ENCODE assay signal across 19 cellular contexts in the genomic region with DNA sequence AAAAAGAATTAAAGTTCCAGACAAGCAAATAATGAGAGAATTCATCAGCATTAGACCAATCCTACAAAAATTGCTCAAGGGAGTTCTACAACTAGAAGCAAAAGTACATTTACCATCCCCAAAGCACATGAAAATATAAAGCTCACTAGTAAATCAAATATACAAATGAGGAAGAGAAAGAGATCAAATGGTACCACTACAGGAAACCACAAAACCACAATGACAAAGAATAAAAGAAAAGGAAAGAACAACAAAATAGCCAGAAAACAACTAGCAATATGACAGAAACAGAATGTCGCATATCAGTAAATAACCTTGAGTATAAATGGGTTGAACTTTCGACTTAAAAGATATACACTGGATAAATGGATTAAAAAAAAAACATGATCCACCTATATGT.
DNase-seq lines count a peak whose midpoint lies in the region; ATAC-seq and TF ChIP-seq lines count a peak whose summit lies in the region.
"Had no signal": no experiment of that assay in that cellular context is flagged by ENCODE, and none has a peak within 500 bp of the region (broad histone marks: within the 10 kb centered on the region; RNA-seq: fewer than 3 reads in every experiment).

No MANE protein-coding gene starts in this region.

- peaks cover 24 to 39% of the 10 kb centered on the region in 2 donors for H3K9me3 Mint-ChIP-seq in stimulated activated naive CD8-positive, alpha-beta T cell treated with anti-CD3 and anti-CD28 coated beads, Interleukin-15, amount 100 ng/mL, for 72 hours

- H3K4me1 Mint-ChIP-seq in stimulated activated naive CD8-positive, alpha-beta T cell treated with anti-CD3 and anti-CD28 coated beads, Interleukin-15, amount 100 ng/mL, for 72 hours: no peaks in the 10 kb centered on the region

- H3K9me3 ChIP-seq in DND-41 (ENCODE audit: insufficient read depth, low read length, severe bottlenecking) (peaks cover 7% of the 10 kb centered on the region), MM.1S (replicated peaks; ENCODE audit: insufficient read depth, low read length) (no peaks in the 10 kb centered on the region)

- H3K79me2 ChIP-seq in DND-41 (ENCODE audit: insufficient read depth, low read length) (no peaks in the 10 kb centered on the region), MM.1S (ENCODE audit: low read length) (no peaks in the 10 kb centered on the region)
- H3K79me2 ChIP-seq: hepatocyte had no signal

- H3K4me3 Mint-ChIP-seq in stimulated activated naive CD8-positive, alpha-beta T cell treated with anti-CD3 and anti-CD28 coated beads, Interleukin-15, amount 100 ng/mL, for 72 hours: no peak overlapping the region

- H3K4me2 ChIP-seq in DND-41 (ENCODE audit: insufficient read depth, low read length) (no peak overlapping the region), MM.1S (ENCODE audit: low read depth, low read length) (peak overlapping the region; percentile 31; the same call in 1 of the 2 replicates)
- H3K4me2 ChIP-seq: A549, hepatocyte had no signal

- no peak overlapping the region for H3K27ac ChIP-seq in DND-41 (ENCODE audit: low read length)
- peak overlapping the region; percentile 12; the same call in 1 of the 2 replicates for H3K27ac ChIP-seq in MM.1S (ENCODE audit: low read length)
- H3K27ac ChIP-seq: A549, hepatocyte, RWPE1 had no signal

- 0 out of 3 replicates have a peak, but pooled peaks have one; percentile 37 for ATAC-seq in DND-41 (ENCODE audit: insufficient read depth, low read depth)
- ATAC-seq in GM19395 (IDR thresholded peaks at IDR 0.05; ENCODE audit: unreplicated experiment): peak; percentile 85
- peak; percentile 51 for ATAC-seq in HG02885 (IDR thresholded peaks at IDR 0.05; ENCODE audit: poor library complexity, unreplicated experiment)
- no peak for ATAC-seq in stimulated activated naive CD8-positive, alpha-beta T cell treated with anti-CD3 and anti-CD28 coated beads, Interleukin-15, amount 100 ng/mL, for 72 hours
- ATAC-seq: A549 had no signal

- no peaks in the 10 kb centered on the region for H3K27me3 Mint-ChIP-seq in stimulated activated naive CD8-positive, alpha-beta T cell treated with anti-CD3 and anti-CD28 coated beads, Interleukin-15, amount 100 ng/mL, for 72 hours
- H3K27me3 Mint-ChIP-seq: progenitor cell of endocrine pancreas had no signal

- TF ChIP-seq CTCF in DND-41 (IDR thresholded peaks at IDR 0.05; ENCODE audit: borderline replicate concordance, extremely low read depth, low read length, poor library complexity, severe bottlenecking): no peak
- TF ChIP-seq CTCF in MM.1S (IDR thresholded peaks at IDR 0.05; ENCODE audit: low read length): no peak

- H3K27me3 ChIP-seq in DND-41 (ENCODE audit: insufficient read depth, low read length, poor library complexity): no peaks in the 10 kb centered on the region
- no peaks in the 10 kb centered on the region; the same call in 1 of the 2 replicates for H3K27me3 ChIP-seq in MM.1S (replicated peaks; ENCODE audit: insufficient read depth, low read length)
- H3K27me3 ChIP-seq: hepatocyte had no signal

- H3K27ac Mint-ChIP-seq in stimulated activated naive CD8-positive, alpha-beta T cell treated with anti-CD3 and anti-CD28 coated beads, Interleukin-15, amount 100 ng/mL, for 72 hours: no peak overlapping the region
- H3K27ac Mint-ChIP-seq: activated T-helper 2 cell treated with anti-CD3 and anti-CD28 coated beads, Interferon-gamma antibody, Interleukin-2, Interleukin-4, amounts not matched to agents 10 μg/mL and 5 μg/mL and 100 μg/mL, durations not matched to agents 14 hours and 24 hours and 36 hours; progenitor cell of endocrine pancreas had no signal

- H3K36me3 ChIP-seq in DND-41 (ENCODE audit: insufficient read depth, low read length) (no peaks in the 10 kb centered on the region), MM.1S (replicated peaks; ENCODE audit: insufficient read depth, low read length) (no peaks in the 10 kb centered on the region)

- no peak overlapping the region for H3K4me3 ChIP-seq in DND-41 (ENCODE audit: low read depth in 1 of 2, low read length in 2 of 2)
- no peak overlapping the region; the same call in 1 of the 2 replicates for H3K4me3 ChIP-seq in MM.1S (ENCODE audit: low read length)
- H3K4me3 ChIP-seq: A549, hepatocyte had no signal

- DNase-seq in DND-41: no peak
- peak; percentile 67 for DNase-seq in MM.1S
- DNase-seq in SW 1271 (lab: John Stamatoyannopoulos, UW): no peak
- DNase-seq in stimulated activated naive CD8-positive, alpha-beta T cell treated with anti-CD3 and anti-CD28 coated beads, Interleukin-15, amount 100 ng/mL, for 72 hours: no peak
- DNase-seq in pons (ENCODE audit: low spot score): no peak
- no peak for DNase-seq in OCI-M2 (lab: John Stamatoyannopoulos, UW; ENCODE audit: unreplicated experiment)
- DNase-seq: activated CD4-positive, alpha-beta T cell treated with anti-CD3 and anti-CD28 coated beads, Interleukin-2, amount 50 U/mL, for 4 hours; aorta; COR-L47; NCI-H1092 treated with DMSO at 0.1 percent for 48 hours; NCI-H2227 treated with DMSO at 0.1 percent for 48 hours; T-helper 9 cell had no signal

- H3K4me1 ChIP-seq in DND-41 (ENCODE audit: insufficient read depth, low read length) (no peaks in the 10 kb centered on the region), MM.1S (ENCODE audit: low read length) (peaks cover 8% of the 10 kb centered on the region; the same call in 1 of the 2 replicates)
- H3K4me1 ChIP-seq: A549 had no signal

- no peaks in the 10 kb centered on the region for H3K9me2 ChIP-seq in MM.1S (replicated peaks; ENCODE audit: insufficient read depth, low read length)

- H4K20me1 ChIP-seq in DND-41 (ENCODE audit: insufficient read depth, low read length) (no peaks in the 10 kb centered on the region), MM.1S (ENCODE audit: insufficient read depth, low read length) (no peaks in the 10 kb centered on the region)

- H2AFZ ChIP-seq in DND-41 (ENCODE audit: low read depth, low read length): no peak overlapping the region
- H2AFZ ChIP-seq in MM.1S (ENCODE audit: low read length): no peak overlapping the region
- H2AFZ ChIP-seq: hepatocyte had no signal

- peaks cover 7% of the 10 kb centered on the region; the same call in 1 of the 2 replicates for H3F3A ChIP-seq in MM.1S (ENCODE audit: insufficient read depth, low read length)

- H3K9ac ChIP-seq in DND-41 (ENCODE audit: low read depth, low read length): no peak overlapping the region
- H3K9ac ChIP-seq in MM.1S (ENCODE audit: low read length): no peak overlapping the region
